Comparison of ENCODE assay signal across 28 cellular contexts in the genomic region with DNA sequence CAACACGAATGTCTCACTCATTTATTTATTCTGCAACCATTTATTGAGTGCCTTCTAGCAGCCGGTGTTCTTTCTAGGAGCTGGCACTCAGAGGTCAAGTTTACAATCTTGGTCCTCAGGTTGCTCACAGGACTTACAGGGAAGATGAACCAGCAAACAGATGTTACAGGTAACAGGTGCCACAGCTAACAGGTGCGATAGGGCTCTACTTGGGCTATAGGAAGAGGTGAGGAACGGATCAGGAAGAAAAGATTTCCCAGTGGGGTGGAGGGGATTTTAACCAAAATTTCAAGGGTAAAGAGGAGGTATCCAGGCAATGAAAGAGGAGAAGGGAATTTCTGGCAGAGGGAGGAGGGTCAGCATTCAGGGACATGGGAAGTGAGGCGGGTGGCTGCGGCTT.
"Had no signal": no experiment of that assay in that cellular context is flagged by ENCODE, and none has a peak within 500 bp of the region (broad histone marks: within the 10 kb centered on the region; RNA-seq: fewer than 3 reads in every experiment).

No MANE protein-coding gene starts in this region.

- DNase-seq: activated CD4-positive, alpha-beta memory T cell treated with anti-CD3 and anti-CD28 coated beads, Interleukin-2, amount 10 ng/mL, durations not matched to agents 7 days and 5 days; activated CD4-positive, alpha-beta T cell treated with anti-CD3 and anti-CD28 coated beads for 4 hours; activated CD4-positive, alpha-beta T cell treated with anti-CD3 and anti-CD28 coated beads, Interleukin-2, amount 50 U/mL, for 1 hour; activated CD4-positive, CD25-positive, alpha-beta regulatory T cell treated with anti-CD3 and anti-CD28 coated beads, Interleukin-2, amount 50 U/mL, for 72 hours; activated CD8-positive, alpha-beta memory T cell treated with anti-CD3 and anti-CD28 coated beads for 24 hours; activated CD8-positive, alpha-beta memory T cell treated with anti-CD3 and anti-CD28 coated beads, Interleukin-2, amount 10 ng/mL, durations not matched to agents 7 days and 5 days; activated CD8-positive, alpha-beta memory T cell treated with anti-CD3 and anti-CD28 coated beads, Interleukin-2, amount 50 U/mL, for 48 hours; activated effector memory CD4-positive, alpha-beta T cell treated with Interleukin-2 at 50 U/mL for 16 hours; activated naive CD4-positive, alpha-beta T cell treated with anti-CD3 and anti-CD28 coated beads, Interleukin-2, amount 10 ng/mL, durations not matched to agents 7 days and 5 days; activated naive CD8-positive, alpha-beta T cell treated with anti-CD3 and anti-CD28 coated beads, Interleukin-2, amount 50 U/mL, for 24 hours; activated T-cell treated with anti-CD3 and anti-CD28 coated beads, Interleukin-2, amount 50 U/mL, for 48 hours; anterior cingulate cortex; caudate nucleus; cerebellar nuclear complex; NCI-H1092 treated with DMSO at 0.1 percent for 48 hours; NCI-H1694; NCI-H2081; NCI-H2171; NCI-H510A; NCI-H526; SHP77; SK-N-SH had no signal

- H3K9me3 Mint-ChIP-seq: activated CD4-positive, alpha-beta memory T cell treated with anti-CD3 and anti-CD28 coated beads, Interleukin-2, amount 10 ng/mL, durations not matched to agents 7 days and 5 days; activated naive CD8-positive, alpha-beta T cell treated with anti-CD3 and anti-CD28 coated beads, Interleukin-2, amount 50 U/mL, for 24 hours; T-helper 1 cell treated with Interleukin-12 subunit alpha and Interleukin-12 subunit beta and Interleukin-4 antibody, amounts not matched to agents 30 μg/mL and 1 μg/mL, for 36 hours had no signal

- H3K27ac Mint-ChIP-seq: activated CD4-positive, alpha-beta memory T cell treated with anti-CD3 and anti-CD28 coated beads, Interleukin-2, amount 10 ng/mL, durations not matched to agents 7 days and 5 days; activated CD8-positive, alpha-beta memory T cell treated with anti-CD3 and anti-CD28 coated beads, Interleukin-2, amount 10 ng/mL, durations not matched to agents 7 days and 5 days; activated naive CD4-positive, alpha-beta T cell treated with anti-CD3 and anti-CD28 coated beads, Interleukin-2, amount 10 ng/mL, durations not matched to agents 7 days and 5 days; activated naive CD8-positive, alpha-beta T cell; activated naive CD8-positive, alpha-beta T cell treated with anti-CD3 and anti-CD28 coated beads, Interleukin-2, amount 50 U/mL, for 24 hours; brain; T-helper 1 cell treated with Interleukin-12 subunit alpha and Interleukin-12 subunit beta and Interleukin-4 antibody, amounts not matched to agents 30 μg/mL and 1 μg/mL, for 36 hours; T-helper 2 cell treated with Interferon-gamma antibody and Interleukin-4, amounts not matched to agents 5 μg/mL and 100 μg/mL, for 36 hours; WTC11 had no signal

- H3K36me3 Mint-ChIP-seq: activated CD8-positive, alpha-beta memory T cell treated with anti-CD3 and anti-CD28 coated beads, Interleukin-2, amount 10 ng/mL, durations not matched to agents 7 days and 5 days; activated naive CD4-positive, alpha-beta T cell treated with anti-CD3 and anti-CD28 coated beads, Interleukin-2, amount 10 ng/mL, durations not matched to agents 7 days and 5 days; activated naive CD8-positive, alpha-beta T cell; brain had no signal

- H3K4me3 Mint-ChIP-seq: activated CD4-positive, alpha-beta memory T cell treated with anti-CD3 and anti-CD28 coated beads, Interleukin-2, amount 10 ng/mL, durations not matched to agents 7 days and 5 days; activated CD8-positive, alpha-beta memory T cell treated with anti-CD3 and anti-CD28 coated beads, Interleukin-2, amount 10 ng/mL, durations not matched to agents 7 days and 5 days; activated naive CD4-positive, alpha-beta T cell treated with anti-CD3 and anti-CD28 coated beads, Interleukin-2, amount 10 ng/mL, durations not matched to agents 7 days and 5 days; activated naive CD8-positive, alpha-beta T cell; activated naive CD8-positive, alpha-beta T cell treated with anti-CD3 and anti-CD28 coated beads, Interleukin-2, amount 50 U/mL, for 24 hours; brain; T-helper 1 cell treated with Interleukin-12 subunit alpha and Interleukin-12 subunit beta and Interleukin-4 antibody, amounts not matched to agents 30 μg/mL and 1 μg/mL, for 36 hours; T-helper 2 cell treated with Interferon-gamma antibody and Interleukin-4, amounts not matched to agents 5 μg/mL and 100 μg/mL, for 36 hours; WTC11 had no signal

- H3K4me1 Mint-ChIP-seq: activated CD4-positive, alpha-beta memory T cell treated with anti-CD3 and anti-CD28 coated beads, Interleukin-2, amount 10 ng/mL, durations not matched to agents 7 days and 5 days; activated CD8-positive, alpha-beta memory T cell treated with anti-CD3 and anti-CD28 coated beads, Interleukin-2, amount 10 ng/mL, durations not matched to agents 7 days and 5 days; activated naive CD4-positive, alpha-beta T cell treated with anti-CD3 and anti-CD28 coated beads, Interleukin-2, amount 10 ng/mL, durations not matched to agents 7 days and 5 days; activated naive CD8-positive, alpha-beta T cell treated with anti-CD3 and anti-CD28 coated beads, Interleukin-2, amount 50 U/mL, for 24 hours had no signal

- ATAC-seq: activated CD8-positive, alpha-beta memory T cell treated with anti-CD3 and anti-CD28 coated beads, Interleukin-2, amount 10 ng/mL, durations not matched to agents 7 days and 5 days; activated naive CD8-positive, alpha-beta T cell treated with anti-CD3 and anti-CD28 coated beads, Interleukin-2, amount 50 U/mL, for 24 hours; Panc1; WTC11 had no signal
